ENCODE assay signal across 17 cellular contexts in the genomic region with DNA sequence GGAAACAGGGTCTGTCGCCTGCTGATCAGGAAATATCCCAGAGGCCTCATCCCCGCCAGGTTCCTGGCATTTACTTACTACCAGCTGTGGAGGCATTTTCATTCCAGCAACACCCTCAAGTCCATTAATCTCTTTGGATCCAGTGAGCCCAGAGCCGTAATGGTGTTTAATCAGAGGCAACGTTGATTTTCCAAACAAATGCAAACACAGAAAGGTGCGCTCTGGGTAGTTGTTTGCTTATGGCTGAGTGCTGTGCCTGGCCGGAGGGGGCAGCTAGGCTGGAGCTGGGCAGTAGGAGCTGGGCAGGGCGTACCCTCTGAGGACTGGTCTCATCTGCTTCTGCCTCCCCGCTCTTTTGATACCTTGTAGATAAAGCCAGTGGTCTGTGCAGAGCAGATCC.
"Had no signal": no experiment of that assay in that cellular context is flagged by ENCODE, and none has a peak within 500 bp of the region (broad histone marks: within the 10 kb centered on the region; RNA-seq: fewer than 3 reads in every experiment).

No MANE protein-coding gene starts in this region.

- ATAC-seq: activated CD8-positive, alpha-beta T cell treated with anti-CD3 and anti-CD28 coated beads, Interleukin-2, amount 10 ng/mL, durations not matched to agents 7 days and 5 days; activated naive CD4-positive, alpha-beta T cell treated with anti-CD3 and anti-CD28 coated beads, Interleukin-2, amount 50 U/mL, for 72 hours; activated T-helper 17 cell treated with anti-CD3 and anti-CD28 coated beads, Interleukin-2, amount 50 U/mL, for 72 hours; effector memory CD8-positive, alpha-beta T cell; esophagus mucosa; left lung had no signal

- DNase-seq: activated CD4-positive, alpha-beta T cell treated with anti-CD3 and anti-CD28 coated beads for 1 hour; activated CD4-positive, alpha-beta T cell treated with anti-CD3 and anti-CD28 coated beads, Interleukin-2, amount 50 U/mL, for 1 hour; activated CD8-positive, alpha-beta T cell treated with anti-CD3 and anti-CD28 coated beads, Interleukin-2, amount 10 ng/mL, durations not matched to agents 7 days and 5 days; brain microvascular endothelial cell; central memory CD4-positive, alpha-beta T cell; effector memory CD8-positive, alpha-beta T cell; immature natural killer cell; kidney glomerular epithelial cell; left lung; naive B cell; stimulated activated CD4-positive, alpha-beta T cell treated with anti-CD3 and anti-CD28 coated beads, Interleukin-12 subunit alpha, Interleukin-12 subunit beta, amount 100 ng/mL, for 4 hours; testis; trophoblast cell; uterus had no signal
